Comparison of ENCODE assay signal across 1 cellular context in genomic region chr12:108564724-108565123, GRCh38.
TF ChIP-seq lines count a peak whose summit lies in the region.

No MANE protein-coding gene starts in this region.

TF ChIP-seq in SK-N-SH treated with all-trans-retinoic acid at 6 μM for 48 hours, 23 proteins besides CTCF, POLR2A, EP300 and RAD21 (continued from another document):
- TF ChIP-seq POU6F1 (CRISPR knock-in tag; IDR thresholded peaks at IDR 0.05; ENCODE audit: borderline replicate concordance, low read depth), result no peak
- TF ChIP-seq BACH2 (CRISPR knock-in tag; IDR thresholded peaks at IDR 0.05; ENCODE audit: borderline replicate concordance), result no peak
- TF ChIP-seq ZNF70 (CRISPR knock-in tag; IDR thresholded peaks at IDR 0.05), result no peak
